ENCODE assay signal across 1 cellular context in the genomic region with DNA sequence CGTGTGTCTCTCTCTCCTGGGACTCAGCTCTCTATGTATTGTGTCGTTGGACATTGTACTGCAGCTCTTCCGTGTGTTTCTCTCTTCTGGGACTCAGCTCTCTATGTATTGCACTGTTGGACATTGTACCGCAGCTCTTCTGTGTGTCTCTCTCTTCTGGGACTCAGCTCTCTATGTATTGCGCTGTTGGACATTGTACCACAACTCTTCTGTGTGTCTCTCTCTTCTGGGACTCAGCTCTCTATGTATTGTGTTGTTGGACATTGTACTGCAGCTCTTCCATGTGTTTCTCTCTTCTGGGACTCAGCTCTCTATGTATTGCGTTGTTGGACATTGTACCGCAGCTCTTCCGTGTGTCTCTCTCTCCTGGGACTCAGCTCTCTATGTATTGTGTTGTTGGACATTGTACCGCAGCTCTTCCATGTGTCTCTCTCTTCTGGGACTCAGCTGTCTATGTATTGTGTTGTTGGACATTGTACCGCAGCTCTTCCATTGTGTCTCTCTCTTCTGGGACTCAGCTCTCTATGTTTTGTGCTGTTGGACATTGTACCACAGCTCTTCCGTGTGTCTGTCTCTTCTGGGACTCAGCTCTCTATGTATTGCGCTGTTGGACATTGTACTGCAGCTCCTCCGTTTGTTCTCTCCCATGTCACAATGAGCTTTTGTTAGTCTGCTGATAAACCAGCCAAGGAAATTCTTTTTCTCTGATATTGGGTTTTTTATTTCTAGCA.
TF ChIP-seq lines count a peak whose summit lies in the region.

No MANE protein-coding gene starts in this region.

TF ChIP-seq in HepG2, 621 proteins besides CTCF, POLR2A, EP300 and RAD21 (continued from another document and continues in another):
- TF ChIP-seq, protein P1, sequence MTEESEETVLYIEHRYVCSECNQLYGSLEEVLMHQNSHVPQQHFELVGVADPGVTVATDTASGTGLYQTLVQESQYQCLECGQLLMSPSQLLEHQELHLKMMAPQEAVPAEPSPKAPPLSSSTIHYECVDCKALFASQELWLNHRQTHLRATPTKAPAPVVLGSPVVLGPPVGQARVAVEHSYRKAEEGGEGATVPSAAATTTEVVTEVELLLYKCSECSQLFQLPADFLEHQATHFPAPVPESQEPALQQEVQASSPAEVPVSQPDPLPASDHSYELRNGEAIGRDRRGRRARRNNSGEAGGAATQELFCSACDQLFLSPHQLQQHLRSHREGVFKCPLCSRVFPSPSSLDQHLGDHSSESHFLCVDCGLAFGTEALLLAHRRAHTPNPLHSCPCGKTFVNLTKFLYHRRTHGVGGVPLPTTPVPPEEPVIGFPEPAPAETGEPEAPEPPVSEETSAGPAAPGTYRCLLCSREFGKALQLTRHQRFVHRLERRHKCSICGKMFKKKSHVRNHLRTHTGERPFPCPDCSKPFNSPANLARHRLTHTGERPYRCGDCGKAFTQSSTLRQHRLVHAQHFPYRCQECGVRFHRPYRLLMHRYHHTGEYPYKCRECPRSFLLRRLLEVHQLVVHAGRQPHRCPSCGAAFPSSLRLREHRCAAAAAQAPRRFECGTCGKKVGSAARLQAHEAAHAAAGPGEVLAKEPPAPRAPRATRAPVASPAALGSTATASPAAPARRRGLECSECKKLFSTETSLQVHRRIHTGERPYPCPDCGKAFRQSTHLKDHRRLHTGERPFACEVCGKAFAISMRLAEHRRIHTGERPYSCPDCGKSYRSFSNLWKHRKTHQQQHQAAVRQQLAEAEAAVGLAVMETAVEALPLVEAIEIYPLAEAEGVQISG (CRISPR knock-in tag; IDR thresholded peaks at IDR 0.05) = 0 out of 2 replicates have a peak, but pooled peaks have one; percentile 21
- TF ChIP-seq ZBTB20 (CRISPR knock-in tag; IDR thresholded peaks at IDR 0.05; ENCODE audit: borderline replicate concordance, low read depth) (peak; percentile 54; the same call in 1 of the 2 replicates), RFX5 (IDR thresholded peaks at IDR 0.05; ENCODE audit: low read depth, low read length) (no peak), RXRA (CRISPR knock-in tag; IDR thresholded peaks at IDR 0.05) (no peak), GATAD1 (CRISPR knock-in tag; IDR thresholded peaks at IDR 0.05) (peak; percentile 26; the same call in 1 of the 2 replicates), ZNF713 (CRISPR knock-in tag; IDR thresholded peaks at IDR 0.05) (no peak), SCMH1 (CRISPR knock-in tag; IDR thresholded peaks at IDR 0.05; ENCODE audit: borderline replicate concordance) (no peak), MAF1 (CRISPR knock-in tag; IDR thresholded peaks at IDR 0.05; ENCODE audit: borderline replicate concordance) (no peak), NCOR1 (IDR thresholded peaks at IDR 0.05; ENCODE audit: borderline replicate concordance, low read length) (peak; percentile 100), ZNF619 (CRISPR knock-in tag; IDR thresholded peaks at IDR 0.05) (no peak), ZKSCAN8 (CRISPR knock-in tag; IDR thresholded peaks at IDR 0.05; ENCODE audit: borderline replicate concordance) (no peak), KLF11 (CRISPR knock-in tag; IDR thresholded peaks at IDR 0.05) (no peak), DNMT3B (CRISPR knock-in tag; conservative IDR thresholded peaks at IDR 0.05) (peak; percentile 55; the same call in 1 of the 2 replicates), DR1 (CRISPR knock-in tag; IDR thresholded peaks at IDR 0.05) (peak; percentile 65; the same call in 1 of the 2 replicates), SMAD9 (CRISPR knock-in tag; IDR thresholded peaks at IDR 0.05) (no peak), ZNF263 (CRISPR knock-in tag; IDR thresholded peaks at IDR 0.05) (no peak), ZNF772 (CRISPR knock-in tag; IDR thresholded peaks at IDR 0.05) (peak; percentile 68; the same call in 1 of the 2 replicates), ZNF879 (CRISPR knock-in tag; IDR thresholded peaks at IDR 0.05) (no peak), TSC22D2 (CRISPR knock-in tag; IDR thresholded peaks at IDR 0.05; ENCODE audit: borderline replicate concordance) (peak; percentile 42; the same call in 1 of the 2 replicates), MAFF (IDR thresholded peaks at IDR 0.05; ENCODE audit: low read depth, low read length) (0 out of 2 replicates have a peak, but pooled peaks have one; percentile 0), ETV5 (CRISPR knock-in tag; IDR thresholded peaks at IDR 0.05; ENCODE audit: borderline replicate concordance) (no peak), HMG20B (CRISPR knock-in tag; conservative IDR thresholded peaks at IDR 0.05) (no peak; the same call in 1 of the 2 replicates), ZNF234 (CRISPR knock-in tag; conservative IDR thresholded peaks at IDR 0.05) (no peak), CENPX (CRISPR knock-in tag; IDR thresholded peaks at IDR 0.05) (no peak), ZNF34 (CRISPR knock-in tag; IDR thresholded peaks at IDR 0.05; ENCODE audit: borderline replicate concordance) (no peak), TBL1XR1 (IDR thresholded peaks at IDR 0.05; ENCODE audit: borderline replicate concordance, low read length, partially characterized antibody) (peak; percentile 88), ASH2L (IDR thresholded peaks at IDR 0.05; ENCODE audit: insufficient read length, low read depth, low read length) (peak; percentile 91), TGIF2 (CRISPR knock-in tag; IDR thresholded peaks at IDR 0.05) (peak; percentile 36), THYN1 (CRISPR knock-in tag; IDR thresholded peaks at IDR 0.05; ENCODE audit: borderline replicate concordance, low read depth) (no peak)
- TF ChIP-seq, protein P2, sequence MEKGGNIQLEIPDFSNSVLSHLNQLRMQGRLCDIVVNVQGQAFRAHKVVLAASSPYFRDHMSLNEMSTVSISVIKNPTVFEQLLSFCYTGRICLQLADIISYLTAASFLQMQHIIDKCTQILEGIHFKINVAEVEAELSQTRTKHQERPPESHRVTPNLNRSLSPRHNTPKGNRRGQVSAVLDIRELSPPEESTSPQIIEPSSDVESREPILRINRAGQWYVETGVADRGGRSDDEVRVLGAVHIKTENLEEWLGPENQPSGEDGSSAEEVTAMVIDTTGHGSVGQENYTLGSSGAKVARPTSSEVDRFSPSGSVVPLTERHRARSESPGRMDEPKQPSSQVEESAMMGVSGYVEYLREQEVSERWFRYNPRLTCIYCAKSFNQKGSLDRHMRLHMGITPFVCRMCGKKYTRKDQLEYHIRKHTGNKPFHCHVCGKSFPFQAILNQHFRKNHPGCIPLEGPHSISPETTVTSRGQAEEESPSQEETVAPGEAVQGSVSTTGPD (CRISPR knock-in tag; IDR thresholded peaks at IDR 0.05) = no peak
- TF ChIP-seq, protein P3, sequence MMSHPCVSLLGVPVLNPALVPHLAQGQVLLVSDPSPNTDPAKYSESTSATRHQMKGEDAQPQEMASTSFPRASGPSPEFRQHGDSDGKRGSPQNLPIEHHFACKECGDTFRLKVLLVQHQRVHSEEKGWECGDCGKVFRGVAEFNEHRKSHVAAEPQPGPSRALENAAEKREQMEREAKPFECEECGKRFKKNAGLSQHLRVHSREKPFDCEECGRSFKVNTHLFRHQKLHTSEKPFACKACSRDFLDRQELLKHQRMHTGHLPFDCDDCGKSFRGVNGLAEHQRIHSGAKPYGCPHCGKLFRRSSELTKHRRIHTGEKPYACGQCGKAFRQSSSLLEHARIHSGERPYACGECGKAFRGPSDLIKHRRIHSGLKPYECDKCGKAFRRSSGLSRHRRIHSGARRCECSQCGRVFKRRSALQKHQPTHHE (CRISPR knock-in tag; IDR thresholded peaks at IDR 0.05; ENCODE audit: borderline replicate concordance) = no peak
- TF ChIP-seq, protein P4, sequence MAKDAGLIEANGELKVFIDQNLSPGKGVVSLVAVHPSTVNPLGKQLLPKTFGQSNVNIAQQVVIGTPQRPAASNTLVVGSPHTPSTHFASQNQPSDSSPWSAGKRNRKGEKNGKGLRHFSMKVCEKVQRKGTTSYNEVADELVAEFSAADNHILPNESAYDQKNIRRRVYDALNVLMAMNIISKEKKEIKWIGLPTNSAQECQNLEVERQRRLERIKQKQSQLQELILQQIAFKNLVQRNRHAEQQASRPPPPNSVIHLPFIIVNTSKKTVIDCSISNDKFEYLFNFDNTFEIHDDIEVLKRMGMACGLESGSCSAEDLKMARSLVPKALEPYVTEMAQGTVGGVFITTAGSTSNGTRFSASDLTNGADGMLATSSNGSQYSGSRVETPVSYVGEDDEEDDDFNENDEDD (CRISPR knock-in tag; IDR thresholded peaks at IDR 0.05; ENCODE audit: borderline replicate concordance) = peak; percentile 18; the same call in 1 of the 2 replicates
- TF ChIP-seq, protein P5, sequence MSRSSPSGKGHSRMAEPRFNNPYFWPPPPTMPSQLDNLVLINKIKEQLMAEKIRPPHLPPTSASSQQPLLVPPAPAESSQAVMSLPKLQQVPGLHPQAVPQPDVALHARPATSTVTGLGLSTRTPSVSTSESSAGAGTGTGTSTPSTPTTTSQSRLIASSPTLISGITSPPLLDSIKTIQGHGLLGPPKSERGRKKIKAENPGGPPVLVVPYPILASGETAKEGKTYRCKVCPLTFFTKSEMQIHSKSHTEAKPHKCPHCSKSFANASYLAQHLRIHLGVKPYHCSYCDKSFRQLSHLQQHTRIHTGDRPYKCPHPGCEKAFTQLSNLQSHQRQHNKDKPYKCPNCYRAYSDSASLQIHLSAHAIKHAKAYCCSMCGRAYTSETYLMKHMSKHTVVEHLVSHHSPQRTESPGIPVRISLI (CRISPR knock-in tag; IDR thresholded peaks at IDR 0.05; ENCODE audit: borderline replicate concordance) = no peak; the same call in 1 of the 2 replicates
- TF ChIP-seq, protein P6, sequence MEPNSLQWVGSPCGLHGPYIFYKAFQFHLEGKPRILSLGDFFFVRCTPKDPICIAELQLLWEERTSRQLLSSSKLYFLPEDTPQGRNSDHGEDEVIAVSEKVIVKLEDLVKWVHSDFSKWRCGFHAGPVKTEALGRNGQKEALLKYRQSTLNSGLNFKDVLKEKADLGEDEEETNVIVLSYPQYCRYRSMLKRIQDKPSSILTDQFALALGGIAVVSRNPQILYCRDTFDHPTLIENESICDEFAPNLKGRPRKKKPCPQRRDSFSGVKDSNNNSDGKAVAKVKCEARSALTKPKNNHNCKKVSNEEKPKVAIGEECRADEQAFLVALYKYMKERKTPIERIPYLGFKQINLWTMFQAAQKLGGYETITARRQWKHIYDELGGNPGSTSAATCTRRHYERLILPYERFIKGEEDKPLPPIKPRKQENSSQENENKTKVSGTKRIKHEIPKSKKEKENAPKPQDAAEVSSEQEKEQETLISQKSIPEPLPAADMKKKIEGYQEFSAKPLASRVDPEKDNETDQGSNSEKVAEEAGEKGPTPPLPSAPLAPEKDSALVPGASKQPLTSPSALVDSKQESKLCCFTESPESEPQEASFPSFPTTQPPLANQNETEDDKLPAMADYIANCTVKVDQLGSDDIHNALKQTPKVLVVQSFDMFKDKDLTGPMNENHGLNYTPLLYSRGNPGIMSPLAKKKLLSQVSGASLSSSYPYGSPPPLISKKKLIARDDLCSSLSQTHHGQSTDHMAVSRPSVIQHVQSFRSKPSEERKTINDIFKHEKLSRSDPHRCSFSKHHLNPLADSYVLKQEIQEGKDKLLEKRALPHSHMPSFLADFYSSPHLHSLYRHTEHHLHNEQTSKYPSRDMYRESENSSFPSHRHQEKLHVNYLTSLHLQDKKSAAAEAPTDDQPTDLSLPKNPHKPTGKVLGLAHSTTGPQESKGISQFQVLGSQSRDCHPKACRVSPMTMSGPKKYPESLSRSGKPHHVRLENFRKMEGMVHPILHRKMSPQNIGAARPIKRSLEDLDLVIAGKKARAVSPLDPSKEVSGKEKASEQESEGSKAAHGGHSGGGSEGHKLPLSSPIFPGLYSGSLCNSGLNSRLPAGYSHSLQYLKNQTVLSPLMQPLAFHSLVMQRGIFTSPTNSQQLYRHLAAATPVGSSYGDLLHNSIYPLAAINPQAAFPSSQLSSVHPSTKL (CRISPR knock-in tag; IDR thresholded peaks at IDR 0.05) = peak; percentile 59; the same call in 1 of the 2 replicates
- TF ChIP-seq, protein P7, sequence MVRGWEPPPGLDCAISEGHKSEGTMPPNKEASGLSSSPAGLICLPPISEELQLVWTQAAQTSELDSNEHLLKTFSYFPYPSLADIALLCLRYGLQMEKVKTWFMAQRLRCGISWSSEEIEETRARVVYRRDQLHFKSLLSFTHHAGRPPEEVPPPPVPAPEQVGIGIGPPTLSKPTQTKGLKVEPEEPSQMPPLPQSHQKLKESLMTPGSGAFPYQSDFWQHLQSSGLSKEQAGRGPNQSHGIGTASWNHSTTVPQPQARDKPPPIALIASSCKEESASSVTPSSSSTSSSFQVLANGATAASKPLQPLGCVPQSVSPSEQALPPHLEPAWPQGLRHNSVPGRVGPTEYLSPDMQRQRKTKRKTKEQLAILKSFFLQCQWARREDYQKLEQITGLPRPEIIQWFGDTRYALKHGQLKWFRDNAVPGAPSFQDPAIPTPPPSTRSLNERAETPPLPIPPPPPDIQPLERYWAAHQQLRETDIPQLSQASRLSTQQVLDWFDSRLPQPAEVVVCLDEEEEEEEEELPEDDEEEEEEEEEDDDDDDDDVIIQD (CRISPR knock-in tag; IDR thresholded peaks at IDR 0.05; ENCODE audit: low read depth) = peak; percentile 37; the same call in 1 of the 2 replicates
- TF ChIP-seq, protein P8, sequence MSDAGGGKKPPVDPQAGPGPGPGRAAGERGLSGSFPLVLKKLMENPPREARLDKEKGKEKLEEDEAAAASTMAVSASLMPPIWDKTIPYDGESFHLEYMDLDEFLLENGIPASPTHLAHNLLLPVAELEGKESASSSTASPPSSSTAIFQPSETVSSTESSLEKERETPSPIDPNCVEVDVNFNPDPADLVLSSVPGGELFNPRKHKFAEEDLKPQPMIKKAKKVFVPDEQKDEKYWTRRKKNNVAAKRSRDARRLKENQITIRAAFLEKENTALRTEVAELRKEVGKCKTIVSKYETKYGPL (CRISPR knock-in tag; IDR thresholded peaks at IDR 0.05) = no peak
- TF ChIP-seq, protein P9, sequence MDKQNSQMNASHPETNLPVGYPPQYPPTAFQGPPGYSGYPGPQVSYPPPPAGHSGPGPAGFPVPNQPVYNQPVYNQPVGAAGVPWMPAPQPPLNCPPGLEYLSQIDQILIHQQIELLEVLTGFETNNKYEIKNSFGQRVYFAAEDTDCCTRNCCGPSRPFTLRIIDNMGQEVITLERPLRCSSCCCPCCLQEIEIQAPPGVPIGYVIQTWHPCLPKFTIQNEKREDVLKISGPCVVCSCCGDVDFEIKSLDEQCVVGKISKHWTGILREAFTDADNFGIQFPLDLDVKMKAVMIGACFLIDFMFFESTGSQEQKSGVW (CRISPR knock-in tag; IDR thresholded peaks at IDR 0.05; ENCODE audit: borderline replicate concordance) = no peak
